9 cellular contexts compared by ENCODE assay signal in genomic region chr17:42365136-42365535, GRCh38. TPM values are rescaled to one million over a fixed set of nuclear protein-coding genes. Genes with fewer than 3 reads are reported as not detected.
DNase-seq lines count a peak whose midpoint lies in the region; ATAC-seq and TF ChIP-seq lines count a peak whose summit lies in the region.
"Had no signal": no experiment of that assay in that cellular context is flagged by ENCODE, and none has a peak within 500 bp of the region (broad histone marks: within the 10 kb centered on the region; RNA-seq: fewer than 3 reads in every experiment).

No MANE protein-coding gene starts in this region.

- H3K27ac ChIP-seq in breast epithelium (peak overlapping the region; percentile 66 to 72), thyroid gland (peak overlapping the region; percentile 55 to 96 (median 91))

- no peaks in the 10 kb centered on the region for H3K27me3 Mint-ChIP-seq in MCF 10A (ENCODE audit: insufficient read depth, unreplicated experiment)
- H3K27me3 Mint-ChIP-seq in activated T-helper 17 cell treated with anti-CD3 and anti-CD28 coated beads, Interleukin-2, amount 50 U/mL, for 72 hours = no peaks in the 10 kb centered on the region

- POLR2A ChIA-PET in MCF 10A (lab: Yijun Ruan, JAX) = interaction anchor here (0.9 to 1.5 kb wide), 2 partner anchors 58 to 77 kb away, joined by 3 to 4 read pairs; partner anchors contain the start of gene CAVIN1

- peaks cover 49% of the 10 kb centered on the region for H3K4me1 Mint-ChIP-seq in MCF 10A (ENCODE audit: insufficient read depth, unreplicated experiment)
- peaks cover 61% of the 10 kb centered on the region for H3K4me1 Mint-ChIP-seq in activated T-helper 17 cell treated with anti-CD3 and anti-CD28 coated beads, Interleukin-2, amount 50 U/mL, for 72 hours

- intact Hi-C loops in breast epithelium (cut with DNase I; ENCODE audit: low total_unique reads) (no loop called here), MCF 10A (cut with micrococcal nuclease) (no loop called here), thyroid gland (cut with DNase I) (no loop called here)

- CTCF ChIA-PET in MCF 10A (lab: Yijun Ruan, JAX) = interaction anchor here (0.7 kb wide), 1 partner anchor 677 kb away, joined by 3 read pairs; no protein-coding TSS in a partner anchor

- peaks cover 36% of the 10 kb centered on the region for H3K36me3 Mint-ChIP-seq in MCF 10A (ENCODE audit: insufficient read depth, unreplicated experiment)
- peaks cover 93% of the 10 kb centered on the region for H3K36me3 Mint-ChIP-seq in activated T-helper 17 cell treated with anti-CD3 and anti-CD28 coated beads, Interleukin-2, amount 50 U/mL, for 72 hours (ENCODE audit: low read depth)

- H3K4me3 ChIP-seq in breast epithelium (no peak overlapping the region), foreskin fibroblast (ENCODE audit: low read depth in 1 of 2, low read length in 2 of 2) (no peak overlapping the region), thyroid gland (replicated peaks in 1 of 3) (no peak overlapping the region)

- TF ChIP-seq POLR2A in breast epithelium (IDR thresholded peaks at IDR 0.05) (no peak), thyroid gland (IDR thresholded peaks at IDR 0.05) (no peak)

- no peak for TF ChIP-seq CTCF in breast epithelium (IDR thresholded peaks at IDR 0.05)
- no peak for TF ChIP-seq CTCF in MCF 10A (IDR thresholded peaks at IDR 0.05; ENCODE audit: unreplicated experiment)
- TF ChIP-seq CTCF in foreskin fibroblast (IDR thresholded peaks at IDR 0.05; ENCODE audit: low read depth, low read length) = no peak
- TF ChIP-seq CTCF in thyroid gland (IDR thresholded peaks at IDR 0.05) = no peak

- H3K9me3 ChIP-seq in breast epithelium (no peaks in the 10 kb centered on the region), thyroid gland (no peaks in the 10 kb centered on the region)

- no peaks in the 10 kb centered on the region for H3K9me3 Mint-ChIP-seq in MCF 10A (ENCODE audit: unreplicated experiment)
- H3K9me3 Mint-ChIP-seq in activated T-helper 17 cell treated with anti-CD3 and anti-CD28 coated beads, Interleukin-2, amount 50 U/mL, for 72 hours = no peaks in the 10 kb centered on the region

- no peak overlapping the region for H3K27ac Mint-ChIP-seq in MCF 10A (ENCODE audit: low read depth, unreplicated experiment)
- peak overlapping the region; percentile 86 for H3K27ac Mint-ChIP-seq in activated T-helper 17 cell treated with anti-CD3 and anti-CD28 coated beads, Interleukin-2, amount 50 U/mL, for 72 hours

- no peak for DNase-seq in breast epithelium (ENCODE audit: low spot score in 2 of 2)
- no peak for DNase-seq in MCF 10A (ENCODE audit: unreplicated experiment)
- peak; percentile 41 to 67 for DNase-seq in foreskin fibroblast
- no peak for DNase-seq in thyroid gland
- no peak for DNase-seq in NOMO-1 treated with dmso at 0.1 percent for 144 hours (lab: John Stamatoyannopoulos, UW; ENCODE audit: unreplicated experiment)
- no peak for DNase-seq in G401 (ENCODE audit: low spot score)
- DNase-seq: NCI-H1436 treated with DMSO at 0.1 percent for 48 hours had no signal

- H3K4me3 Mint-ChIP-seq in MCF 10A (ENCODE audit: unreplicated experiment) = no peak overlapping the region
- H3K4me3 Mint-ChIP-seq in activated T-helper 17 cell treated with anti-CD3 and anti-CD28 coated beads, Interleukin-2, amount 50 U/mL, for 72 hours = peak overlapping the region; percentile 72

- in situ Hi-C loops in G401 (cut with HindIII; ENCODE audit: low sequenced_read_pairs) = no loop called here

- no peaks in the 10 kb centered on the region for H3K36me3 ChIP-seq in breast epithelium
- H3K36me3 ChIP-seq in thyroid gland = no peaks in the 10 kb centered on the region

- WGBS in thyroid gland, 2 donors = 86 to 90% methylated on average over 9 of the region's 9 CpGs

- H3K4me1 ChIP-seq in breast epithelium (peaks cover 14% of the 10 kb centered on the region in 2 donors), thyroid gland (peaks cover 68 to 89% of the 10 kb centered on the region in 2 donors)

- H3K27me3 ChIP-seq in breast epithelium (no peaks in the 10 kb centered on the region), thyroid gland (no peaks in the 10 kb centered on the region)

- BruUV-seq in MCF 10A (replicated peaks; lab: Mats Ljungman, UMichigan) = no TSS peak

- peak; percentile 58 for ATAC-seq in activated T-helper 17 cell treated with anti-CD3 and anti-CD28 coated beads, Interleukin-2, amount 50 U/mL, for 72 hours (replicated peaks)
- no peak for ATAC-seq in GM21737 (IDR thresholded peaks at IDR 0.05; ENCODE audit: unreplicated experiment)

RNA-seq across cellular contexts. Expression of gene STAT3, which starts 23.1 kb away (rescaled TPM):
- total RNA-seq in breast epithelium (100 to 1,000 TPM; 193 to 322 (median 238) TPM), MCF 10A (2022) (89.2 and 115 TPM in 2 replicates), thyroid gland (100 to 1,000 TPM; 147 to 292 (median 206) TPM)
- total RNA-seq in activated T-helper 17 cell treated with anti-CD3 and anti-CD28 coated beads, Interleukin-2, amount 50 U/mL, for 72 hours = 100 to 1,000 TPM; 179 to 429 TPM
- total RNA-seq in G401 (2014; rRNA removed; shearing (Covaris generic)) = 48.8 and 58.5 TPM in 2 replicates

RNA-seq across cellular contexts. Expression of gene CAVIN1, which starts 57.9 kb away (rescaled TPM):
- total RNA-seq in breast epithelium (100 to 1,000 TPM; 288 to 554 (median 306) TPM), MCF 10A (2022) (137 and 143 TPM in 2 replicates), thyroid gland (100 to 1,000 TPM; 173 to 199 (median 187) TPM)
- total RNA-seq in activated T-helper 17 cell treated with anti-CD3 and anti-CD28 coated beads, Interleukin-2, amount 50 U/mL, for 72 hours = 1 to 10 TPM; 2.5 to 6.1 TPM
- total RNA-seq in G401 (2014; rRNA removed; shearing (Covaris generic)) = 755 and 829 TPM in 2 replicates

Comparison
In these comparisons a context has a peak if more than half of its experiments do, and no peak if none do; other contexts are left out.
1. DNase-seq: peak in foreskin fibroblast (2 of 2); none in breast epithelium (0 of 2), MCF 10A (single experiment), thyroid gland (0 of 2), NOMO-1 treated with dmso at 0.1 percent for 144 hours (single experiment) and G401 (single experiment).
2. RNA of gene CAVIN1, which starts 57.9 kb away (total RNA-seq): 755 to 829 TPM in G401, 288 to 554 TPM in breast epithelium, 173 to 199 TPM in thyroid gland and 137 to 143 TPM in MCF 10A; 2.5 to 6.1 TPM in activated T-helper 17 cell treated with anti-CD3 and anti-CD28 coated beads, Interleukin-2, amount 50 U/mL, for 72 hours; every median in the first group is over 10 times any median in the second.